35 cellular contexts compared by ENCODE assay signal in the genomic region with DNA sequence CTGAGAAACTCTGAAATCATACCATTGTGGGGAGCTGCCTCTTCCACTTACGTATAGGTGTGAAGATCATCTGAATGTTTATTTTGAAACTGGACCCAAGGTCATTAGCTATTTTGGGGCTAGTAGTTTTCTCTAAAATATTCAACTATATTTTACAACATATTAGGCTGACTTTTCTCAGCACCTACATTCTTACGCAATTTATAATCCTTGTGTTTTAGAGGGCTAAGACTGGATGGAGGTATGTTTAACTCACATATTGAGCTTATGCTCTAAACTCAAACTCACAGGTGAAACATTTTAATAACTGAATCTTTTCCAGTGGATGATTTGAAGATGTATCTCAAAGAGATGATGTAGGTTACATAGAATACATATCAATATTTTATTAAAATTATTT. TPM values are rescaled to one million over a fixed set of nuclear protein-coding genes. Genes with fewer than 3 reads are reported as not detected.
"Had no signal": no experiment of that assay in that cellular context is flagged by ENCODE, and none has a peak within 500 bp of the region (broad histone marks: within the 10 kb centered on the region; RNA-seq: fewer than 3 reads in every experiment).

No MANE protein-coding gene starts in this region.

- DNase-seq: activated CD4-positive, alpha-beta memory T cell treated with anti-CD3 and anti-CD28 coated beads for 36 hours; activated CD4-positive, alpha-beta T cell treated with anti-CD3 and anti-CD28 coated beads for 36 hours; activated CD4-positive, alpha-beta T cell treated with anti-CD3 and anti-CD28 coated beads, Interleukin-2, amount 50 U/mL, for 1 hour; activated CD8-positive, alpha-beta memory T cell treated with anti-CD3 and anti-CD28 coated beads, Interleukin-2, amount 50 U/mL, for 4 hours; activated gamma-delta T cell treated with Interleukin-2 at 50 U/mL for 16 hours; activated naive CD4-positive, alpha-beta T cell treated with anti-CD3 and anti-CD28 coated beads for 36 hours; activated naive CD8-positive, alpha-beta T cell treated with anti-CD3 and anti-CD28 coated beads, Interleukin-2, amount 50 U/mL, for 24 hours; activated T-cell treated with anti-CD3 and anti-CD28 coated beads for 4 hours; activated T-cell treated with anti-CD3 and anti-CD28 coated beads, Interleukin-2, amount 50 U/mL, for 4 hours; anterior cingulate cortex; MM.1S; MV-4-11; NCI-H1092; NCI-H1436 treated with DMSO at 0.1 percent for 48 hours; NCI-H1694 treated with DMSO at 0.1 percent for 48 hours; NCI-H2029; NCI-H2171 treated with DMSO at 0.1 percent for 48 hours; NCI-H2227 treated with DMSO at 0.1 percent for 48 hours; NCI-H446 treated with DMSO at 0.1 percent for 48 hours; NCI-H524; NCI-H69; NCI-H82; SHP77 treated with DMSO at 0.1 percent for 48 hours; SK-N-SH had no signal

- H3K9ac ChIP-seq: KMS-11, SK-N-SH had no signal

- ATAC-seq: activated CD4-positive, alpha-beta T cell treated with anti-CD3 and anti-CD28 coated beads for 36 hours; activated CD4-positive, CD25-positive, alpha-beta regulatory T cell treated with anti-CD3 and anti-CD28 coated beads, Interleukin-2, amount 50 U/mL, for 24 hours; activated naive CD8-positive, alpha-beta T cell treated with anti-CD3 and anti-CD28 coated beads, Interleukin-2, amount 50 U/mL, for 24 hours; activated T-cell treated with anti-CD3 and anti-CD28 coated beads, Interleukin-2, amount 50 U/mL, for 4 hours; Panc1; WTC11 had no signal

- H3K27me3 ChIP-seq: cardiac muscle cell, SJSA1 had no signal

- H3K9me3 ChIP-seq: SJSA1, SK-N-SH had no signal

- H3K27ac Mint-ChIP-seq: activated CD4-positive, alpha-beta memory T cell treated with anti-CD3 and anti-CD28 coated beads for 36 hours; activated CD4-positive, alpha-beta T cell treated with anti-CD3 and anti-CD28 coated beads for 36 hours; activated naive CD4-positive, alpha-beta T cell treated with anti-CD3 and anti-CD28 coated beads for 36 hours; activated naive CD8-positive, alpha-beta T cell; activated naive CD8-positive, alpha-beta T cell treated with anti-CD3 and anti-CD28 coated beads, Interleukin-2, amount 50 U/mL, for 24 hours; activated T-helper 1 cell treated with anti-CD3 and anti-CD28 coated beads, Interleukin-12 subunit alpha, Interleukin-12 subunit beta, Interleukin-2, Interleukin-4 antibody, amounts not matched to agents 30 ng/mL and 10 ng/mL and 1 ng/mL, durations not matched to agents 14 hours and 24 hours and 36 hours; T-helper 1 cell treated with Interleukin-12 subunit alpha and Interleukin-12 subunit beta and Interleukin-4 antibody, amounts not matched to agents 30 μg/mL and 1 μg/mL, for 36 hours; T-helper 2 cell treated with Interferon-gamma antibody and Interleukin-4, amounts not matched to agents 5 μg/mL and 100 μg/mL, for 36 hours; WTC11 had no signal

- H3K27ac ChIP-seq: cardiac muscle cell, KMS-11, SJSA1 had no signal

- H3K4me3 ChIP-seq: cardiac muscle cell, SJSA1 had no signal

- H3K4me1 Mint-ChIP-seq: activated CD4-positive, alpha-beta T cell treated with anti-CD3 and anti-CD28 coated beads for 36 hours; activated naive CD8-positive, alpha-beta T cell treated with anti-CD3 and anti-CD28 coated beads, Interleukin-2, amount 50 U/mL, for 24 hours; central memory CD8-positive, alpha-beta T cell; WTC11 had no signal

- H3K4me2 ChIP-seq: KMS-11, SK-N-SH had no signal

- H3K27me3 Mint-ChIP-seq: central memory CD8-positive, alpha-beta T cell had no signal

- H3K9me3 Mint-ChIP-seq: activated CD4-positive, alpha-beta memory T cell treated with anti-CD3 and anti-CD28 coated beads for 36 hours; activated naive CD4-positive, alpha-beta T cell treated with anti-CD3 and anti-CD28 coated beads for 36 hours; activated naive CD8-positive, alpha-beta T cell treated with anti-CD3 and anti-CD28 coated beads, Interleukin-2, amount 50 U/mL, for 24 hours; activated T-cell treated with anti-CD3 and anti-CD28 coated beads, Interleukin-2, amount 50 U/mL, for 4 hours; activated T-helper 1 cell treated with anti-CD3 and anti-CD28 coated beads, Interleukin-12 subunit alpha, Interleukin-12 subunit beta, Interleukin-2, Interleukin-4 antibody, amounts not matched to agents 30 ng/mL and 10 ng/mL and 1 ng/mL, durations not matched to agents 14 hours and 24 hours and 36 hours; central memory CD8-positive, alpha-beta T cell; T-helper 1 cell treated with Interleukin-12 subunit alpha and Interleukin-12 subunit beta and Interleukin-4 antibody, amounts not matched to agents 30 μg/mL and 1 μg/mL, for 36 hours; T-helper 2 cell treated with Interferon-gamma antibody and Interleukin-4, amounts not matched to agents 5 μg/mL and 100 μg/mL, for 36 hours; WTC11 had no signal

- H3K36me3 Mint-ChIP-seq: activated CD4-positive, alpha-beta memory T cell treated with anti-CD3 and anti-CD28 coated beads for 36 hours; activated naive CD8-positive, alpha-beta T cell; WTC11 had no signal

- H3K4me3 Mint-ChIP-seq: activated CD4-positive, alpha-beta memory T cell treated with anti-CD3 and anti-CD28 coated beads for 36 hours; activated CD4-positive, alpha-beta T cell treated with anti-CD3 and anti-CD28 coated beads for 36 hours; activated naive CD4-positive, alpha-beta T cell treated with anti-CD3 and anti-CD28 coated beads for 36 hours; activated naive CD8-positive, alpha-beta T cell; activated naive CD8-positive, alpha-beta T cell treated with anti-CD3 and anti-CD28 coated beads, Interleukin-2, amount 50 U/mL, for 24 hours; activated T-cell treated with anti-CD3 and anti-CD28 coated beads, Interleukin-2, amount 50 U/mL, for 4 hours; activated T-helper 1 cell treated with anti-CD3 and anti-CD28 coated beads, Interleukin-12 subunit alpha, Interleukin-12 subunit beta, Interleukin-2, Interleukin-4 antibody, amounts not matched to agents 30 ng/mL and 10 ng/mL and 1 ng/mL, durations not matched to agents 14 hours and 24 hours and 36 hours; central memory CD8-positive, alpha-beta T cell; T-helper 1 cell treated with Interleukin-12 subunit alpha and Interleukin-12 subunit beta and Interleukin-4 antibody, amounts not matched to agents 30 μg/mL and 1 μg/mL, for 36 hours; T-helper 2 cell treated with Interferon-gamma antibody and Interleukin-4, amounts not matched to agents 5 μg/mL and 100 μg/mL, for 36 hours; WTC11 had no signal

- H3K36me3 ChIP-seq: cardiac muscle cell had no signal

RNA-seq across cellular contexts. Expression of gene EFEMP1, which starts 49.2 kb away (rescaled TPM):
- total RNA-seq: activated CD4-positive, alpha-beta memory T cell treated with anti-CD3 and anti-CD28 coated beads for 36 hours; activated CD4-positive, alpha-beta T cell treated with anti-CD3 and anti-CD28 coated beads for 36 hours; activated naive CD4-positive, alpha-beta T cell treated with anti-CD3 and anti-CD28 coated beads for 36 hours; activated T-helper 1 cell treated with anti-CD3 and anti-CD28 coated beads, Interleukin-12 subunit alpha, Interleukin-12 subunit beta, Interleukin-2, Interleukin-4 antibody, amounts not matched to agents 30 ng/mL and 10 ng/mL and 1 ng/mL, durations not matched to agents 14 hours and 24 hours and 36 hours had no signal
